Comparison of ENCODE assay signal across 23 cellular contexts in the genomic region with DNA sequence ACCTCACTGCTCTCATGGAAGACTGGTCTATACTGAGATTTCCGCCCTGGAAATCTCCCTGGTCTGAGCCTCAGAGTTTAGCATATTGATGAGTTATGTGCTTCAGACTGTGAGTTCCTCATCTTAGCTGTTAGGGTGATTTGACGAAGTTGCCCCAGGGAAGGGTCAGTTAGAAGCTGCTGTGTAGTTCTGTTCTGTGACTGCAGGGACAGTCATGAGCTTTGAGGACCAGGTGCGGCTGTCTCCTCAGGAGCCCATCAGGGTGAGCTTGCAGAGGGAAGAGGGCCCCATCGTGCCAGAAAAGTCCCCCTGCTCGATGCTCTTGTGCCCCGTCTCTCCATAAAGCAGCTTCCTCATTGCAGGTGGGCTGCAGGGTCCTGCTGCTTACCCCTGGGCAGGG. TPM values are rescaled to one million over a fixed set of nuclear protein-coding genes. Genes with fewer than 3 reads are reported as not detected.
DNase-seq lines count a peak whose midpoint lies in the region; ATAC-seq and TF ChIP-seq lines count a peak whose summit lies in the region.
"Had no signal": no experiment of that assay in that cellular context is flagged by ENCODE, and none has a peak within 500 bp of the region (broad histone marks: within the 10 kb centered on the region; RNA-seq: fewer than 3 reads in every experiment).

No MANE protein-coding gene starts in this region.

- H3F3A ChIP-seq in GM23338 (replicated peaks; ENCODE audit: low read depth): peaks cover 23% of the 10 kb centered on the region

- no peak overlapping the region for H3K27ac Mint-ChIP-seq in GM23338
- H3K27ac Mint-ChIP-seq: activated CD4-positive, alpha-beta memory T cell treated with anti-CD3 and anti-CD28 coated beads, Interleukin-2, amount 10 ng/mL, durations not matched to agents 7 days and 5 days had no signal

- no peaks in the 10 kb centered on the region for H3K27me3 ChIP-seq in AG04450 (ENCODE audit: control insufficient read depth, insufficient read depth, low read length)
- H3K27me3 ChIP-seq in GM23338 (ENCODE audit: insufficient read depth): no peaks in the 10 kb centered on the region
- H3K27me3 ChIP-seq in iPS-15b (ENCODE audit: control insufficient read depth, insufficient read depth, low read length): no peaks in the 10 kb centered on the region
- H3K27me3 ChIP-seq: esophagus muscularis mucosa, pancreas had no signal

- H3K4me3 Mint-ChIP-seq in GM23338: no peak overlapping the region
- H3K4me3 Mint-ChIP-seq: activated CD4-positive, alpha-beta memory T cell treated with anti-CD3 and anti-CD28 coated beads, Interleukin-2, amount 10 ng/mL, durations not matched to agents 7 days and 5 days; activated T-helper 17 cell treated with anti-CD3 and anti-CD28 coated beads, Interleukin-2, amount 50 U/mL, for 72 hours had no signal

- H3K4me3 ChIP-seq in AG04450 (ENCODE audit: low read depth, low read length) (no peak overlapping the region), GM23338 (no peak overlapping the region), astrocyte of the cerebellum (ENCODE audit: low read depth, low read length) (no peak overlapping the region), iPS-15b (ENCODE audit: low read depth, low read length) (no peak overlapping the region)
- H3K4me3 ChIP-seq: coronary artery, esophagus muscularis mucosa, mucosa of descending colon, pancreas had no signal

- H3K9me2 ChIP-seq in GM23338 (ENCODE audit: insufficient read depth): no peaks in the 10 kb centered on the region

- peaks cover 20% of the 10 kb centered on the region for H3K79me2 ChIP-seq in GM23338 (replicated peaks; ENCODE audit: insufficient read depth)

- no peak overlapping the region for H2AFZ ChIP-seq in GM23338

- CTCF ChIA-PET in AG04450 (lab: Charles Lee): no interaction called here

- H3K4me1 Mint-ChIP-seq in GM23338: peaks cover 17% of the 10 kb centered on the region
- H3K4me1 Mint-ChIP-seq: activated CD4-positive, alpha-beta memory T cell treated with anti-CD3 and anti-CD28 coated beads, Interleukin-2, amount 10 ng/mL, durations not matched to agents 7 days and 5 days had no signal

- peaks cover 9% of the 10 kb centered on the region; the same call in 1 of the 2 replicates for H3K4me1 ChIP-seq in GM23338 (ENCODE audit: insufficient read depth)
- H3K4me1 ChIP-seq in iPS-15b (ENCODE audit: control insufficient read depth, insufficient read depth, low read length): peaks cover 4% of the 10 kb centered on the region

- peaks cover 8% of the 10 kb centered on the region for H3K36me3 ChIP-seq in GM23338 (ENCODE audit: insufficient read depth)
- H3K36me3 ChIP-seq in iPS-15b (ENCODE audit: control insufficient read depth, insufficient read depth, low read length): peaks cover 18% of the 10 kb centered on the region

- peak overlapping the region; percentile 47 for H3K9ac ChIP-seq in iPS-15b (ENCODE audit: low read depth, low read length)

- peaks cover 44% of the 10 kb centered on the region for H3K36me3 Mint-ChIP-seq in GM23338 (ENCODE audit: low read depth)

- no peaks in the 10 kb centered on the region for H3K9me3 ChIP-seq in AG04450 (ENCODE audit: control insufficient read depth, insufficient read depth, low read length)
- no peaks in the 10 kb centered on the region for H3K9me3 ChIP-seq in iPS-15b (ENCODE audit: control insufficient read depth, insufficient read depth, low read length)
- H3K9me3 ChIP-seq: esophagus muscularis mucosa, mucosa of descending colon, pancreas had no signal

- peak; percentile 77 for ATAC-seq in GM23338
- ATAC-seq in GM18502 (IDR thresholded peaks at IDR 0.05; ENCODE audit: poor library complexity, unreplicated experiment): no peak
- ATAC-seq: activated T-helper 17 cell treated with anti-CD3 and anti-CD28 coated beads, Interleukin-2, amount 50 U/mL, for 72 hours; left cardiac atrium; mucosa of descending colon; pancreas had no signal

- POLR2A ChIA-PET in AG04450 (lab: Yijun Ruan, JAX): no interaction called here

- H4K20me1 ChIP-seq in GM23338 (replicated peaks; ENCODE audit: insufficient read depth): peaks cover 34% of the 10 kb centered on the region

- TF ChIP-seq CTCF in AG04450 (IDR thresholded peaks at IDR 0.05; ENCODE audit: low read depth, low read length) (peak; percentile 24), GM23338 (conservative IDR thresholded peaks at IDR 0.05; ENCODE audit: low read depth in 2 of 2) (peak; percentile 33 to 36), astrocyte of the cerebellum (IDR thresholded peaks at IDR 0.05; ENCODE audit: low read depth, low read length, missing control alignments) (peak; percentile 33)

- no peak overlapping the region for H3K4me2 ChIP-seq in GM23338

- H3K27me3 Mint-ChIP-seq in GM23338 (ENCODE audit: insufficient read depth, low read depth, poor library complexity): peaks cover 2% of the 10 kb centered on the region
- H3K27me3 Mint-ChIP-seq: activated CD4-positive, alpha-beta memory T cell treated with anti-CD3 and anti-CD28 coated beads, Interleukin-2, amount 10 ng/mL, durations not matched to agents 7 days and 5 days; activated T-helper 17 cell treated with anti-CD3 and anti-CD28 coated beads, Interleukin-2, amount 50 U/mL, for 72 hours had no signal

- no peak overlapping the region for H3K27ac ChIP-seq in AG04450 (ENCODE audit: low read depth, low read length)
- H3K27ac ChIP-seq in GM23338 (ENCODE audit: low read depth): no peak overlapping the region
- H3K27ac ChIP-seq: coronary artery, esophagus muscularis mucosa, pancreas had no signal

- H3K9me3 Mint-ChIP-seq in GM23338: no peaks in the 10 kb centered on the region
- H3K9me3 Mint-ChIP-seq: activated CD4-positive, alpha-beta memory T cell treated with anti-CD3 and anti-CD28 coated beads, Interleukin-2, amount 10 ng/mL, durations not matched to agents 7 days and 5 days; activated T-helper 17 cell treated with anti-CD3 and anti-CD28 coated beads, Interleukin-2, amount 50 U/mL, for 72 hours had no signal

- no peak for DNase-seq in AG04450 (ENCODE audit: low read depth, low spot score)
- DNase-seq in GM23338 (ENCODE audit: low spot score): peak; percentile 73
- DNase-seq in astrocyte of the cerebellum (ENCODE audit: low read depth): no peak
- DNase-seq in NCI-H2171 (lab: John Stamatoyannopoulos, UW): no peak
- DNase-seq in effector CD8-positive, alpha-beta T cell (lab: John Stamatoyannopoulos, UW): no peak
- no peak for DNase-seq in NCI-H524 (lab: John Stamatoyannopoulos, UW)
- DNase-seq: activated CD4-positive, alpha-beta memory T cell treated with anti-CD3 and anti-CD28 coated beads, Interleukin-2, amount 10 ng/mL, durations not matched to agents 7 days and 5 days; amniotic stem cell; COR-L47; hippocampal formation; left cardiac atrium; NCI-H1048; pancreas; RPMI8226; small intestine; stimulated activated naive CD4-positive, alpha-beta T cell had no signal

- in situ Hi-C loops in astrocyte of the cerebellum (cut with HindIII; ENCODE audit: low sequenced_read_pairs): no loop called here

TF ChIP-seq in GM23338, 12 proteins besides CTCF, POLR2A, EP300 and RAD21 (continues in another document):
- TF ChIP-seq CREB1 (CRISPR knock-in tag; IDR thresholded peaks at IDR 0.05; ENCODE audit: low read depth): no peak
- no peak for TF ChIP-seq ZNF331 (CRISPR knock-in tag; IDR thresholded peaks at IDR 0.05; ENCODE audit: low read depth)
- no peak for TF ChIP-seq POLR2AphosphoS5 (IDR thresholded peaks at IDR 0.05; ENCODE audit: low read depth)
- TF ChIP-seq JUNB (IDR thresholded peaks at IDR 0.05; ENCODE audit: unreplicated experiment): no peak
- TF ChIP-seq, protein P1, sequence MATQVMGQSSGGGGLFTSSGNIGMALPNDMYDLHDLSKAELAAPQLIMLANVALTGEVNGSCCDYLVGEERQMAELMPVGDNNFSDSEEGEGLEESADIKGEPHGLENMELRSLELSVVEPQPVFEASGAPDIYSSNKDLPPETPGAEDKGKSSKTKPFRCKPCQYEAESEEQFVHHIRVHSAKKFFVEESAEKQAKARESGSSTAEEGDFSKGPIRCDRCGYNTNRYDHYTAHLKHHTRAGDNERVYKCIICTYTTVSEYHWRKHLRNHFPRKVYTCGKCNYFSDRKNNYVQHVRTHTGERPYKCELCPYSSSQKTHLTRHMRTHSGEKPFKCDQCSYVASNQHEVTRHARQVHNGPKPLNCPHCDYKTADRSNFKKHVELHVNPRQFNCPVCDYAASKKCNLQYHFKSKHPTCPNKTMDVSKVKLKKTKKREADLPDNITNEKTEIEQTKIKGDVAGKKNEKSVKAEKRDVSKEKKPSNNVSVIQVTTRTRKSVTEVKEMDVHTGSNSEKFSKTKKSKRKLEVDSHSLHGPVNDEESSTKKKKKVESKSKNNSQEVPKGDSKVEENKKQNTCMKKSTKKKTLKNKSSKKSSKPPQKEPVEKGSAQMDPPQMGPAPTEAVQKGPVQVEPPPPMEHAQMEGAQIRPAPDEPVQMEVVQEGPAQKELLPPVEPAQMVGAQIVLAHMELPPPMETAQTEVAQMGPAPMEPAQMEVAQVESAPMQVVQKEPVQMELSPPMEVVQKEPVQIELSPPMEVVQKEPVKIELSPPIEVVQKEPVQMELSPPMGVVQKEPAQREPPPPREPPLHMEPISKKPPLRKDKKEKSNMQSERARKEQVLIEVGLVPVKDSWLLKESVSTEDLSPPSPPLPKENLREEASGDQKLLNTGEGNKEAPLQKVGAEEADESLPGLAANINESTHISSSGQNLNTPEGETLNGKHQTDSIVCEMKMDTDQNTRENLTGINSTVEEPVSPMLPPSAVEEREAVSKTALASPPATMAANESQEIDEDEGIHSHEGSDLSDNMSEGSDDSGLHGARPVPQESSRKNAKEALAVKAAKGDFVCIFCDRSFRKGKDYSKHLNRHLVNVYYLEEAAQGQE (IDR thresholded peaks at IDR 0.05; ENCODE audit: unreplicated experiment): no peak
- TF ChIP-seq ZNF114 (CRISPR knock-in tag; IDR thresholded peaks at IDR 0.05): no peak
- no peak for TF ChIP-seq EZH2 (IDR thresholded peaks at IDR 0.05; ENCODE audit: low read depth, unreplicated experiment)

RNA-seq across cellular contexts. Expression of a gene that starts 28.3 kb away (rescaled TPM):
- polyA plus RNA-seq in AG04450 (2011; rRNA removed): not detected in 2 replicates
- polyA minus RNA-seq in AG04450 (2011; rRNA and poly(A)+ RNA removed): not detected in 2 replicates
- total RNA-seq in GM23338 (2014; rRNA removed; shearing (Covaris generic)): 2.7 and 5.1 TPM in 2 replicates
- polyA plus RNA-seq in GM23338 (2016; fragmentation: Nextera tagmentation; extraction: Ambion mirVana): 2.3 and 3.9 TPM in 2 replicates
- total RNA-seq: esophagus muscularis mucosa, left cardiac atrium, mucosa of descending colon, pancreas, ureter had no signal

RNA-seq across cellular contexts. Expression of a gene that starts 39.9 kb away (rescaled TPM):
- polyA plus RNA-seq in AG04450 (2011; rRNA removed): 8.5 and 10.1 TPM in 2 replicates
- 7.5 and 9.2 TPM in 2 replicates for polyA minus RNA-seq in AG04450 (2011; rRNA and poly(A)+ RNA removed)
- total RNA-seq in GM23338 (2014; rRNA removed; shearing (Covaris generic)): 25.2 and 30.0 TPM in 2 replicates
- polyA plus RNA-seq in GM23338 (2016; fragmentation: Nextera tagmentation; extraction: Ambion mirVana): 40.1 and 40.7 TPM in 2 replicates

RNA-seq across cellular contexts. Expression of a gene that starts 40.8 kb away (rescaled TPM):
- 53.6 and 99.8 TPM in 2 replicates for polyA plus RNA-seq in AG04450 (2011; rRNA removed)
- 43.6 and 50.6 TPM in 2 replicates for polyA minus RNA-seq in AG04450 (2011; rRNA and poly(A)+ RNA removed)
- total RNA-seq in GM23338 (2014; rRNA removed; shearing (Covaris generic)): 228 and 275 TPM in 2 replicates
- 281 and 285 TPM in 2 replicates for polyA plus RNA-seq in GM23338 (2016; fragmentation: Nextera tagmentation; extraction: Ambion mirVana)

RNA-seq across cellular contexts. Expression of a gene that starts 52.8 kb away (rescaled TPM):
- polyA plus RNA-seq in AG04450 (2011; rRNA removed) (9.1 and 13.5 TPM in 2 replicates), GM23338 (2016; fragmentation: Nextera tagmentation; extraction: Ambion mirVana) (94.2 and 95.3 TPM in 2 replicates)
- 8.1 and 8.6 TPM in 2 replicates for polyA minus RNA-seq in AG04450 (2011; rRNA and poly(A)+ RNA removed)
- 144 and 149 TPM in 2 replicates for total RNA-seq in GM23338 (2014; rRNA removed; shearing (Covaris generic))
